In the genomic region with DNA sequence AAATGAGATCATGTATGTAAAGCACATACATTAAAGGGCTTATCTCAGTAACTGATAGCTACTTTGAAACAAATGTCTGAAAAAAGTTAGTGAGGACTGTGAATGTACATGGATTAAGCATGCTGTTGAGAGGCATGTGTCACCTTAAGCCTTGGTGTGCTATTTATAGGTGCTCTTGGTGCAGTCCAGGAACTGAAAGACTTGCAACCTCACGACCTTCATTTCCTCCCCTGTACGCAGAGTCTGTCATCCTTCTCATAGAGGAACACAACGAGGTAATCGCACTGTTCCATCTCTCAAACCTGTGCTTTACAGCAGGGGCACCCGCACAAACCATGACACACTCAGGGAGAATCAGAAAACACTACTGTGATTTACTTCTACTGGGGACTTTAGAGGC, we compare ENCODE assay signal across 8 cellular contexts.
DNase-seq lines count a peak whose midpoint lies in the region; ATAC-seq, FAIRE-seq and TF ChIP-seq lines count a peak whose summit lies in the region.

No MANE protein-coding gene starts in this region.

- TF ChIP-seq CTCF in GM12864 (IDR thresholded peaks at IDR 0.05; ENCODE audit: low read depth, low read length, missing control alignments), result no peak
- no peak for TF ChIP-seq CTCF in foreskin keratinocyte (conservative IDR thresholded peaks at IDR 0.05)

- ATAC-seq in GM19467 (IDR thresholded peaks at IDR 0.05; ENCODE audit: unreplicated experiment), result peak; percentile 99
- ATAC-seq in HG03342 (IDR thresholded peaks at IDR 0.05; ENCODE audit: unreplicated experiment), result peak; percentile 98
- peak; percentile 41 for ATAC-seq in foreskin keratinocyte

- no peak for FAIRE-seq in RCC 7860 (lab: Jason Lieb, UNC)

- H3K4me3 ChIP-seq in GM12864 (ENCODE audit: low read depth, low read length), result no peak overlapping the region

- H3K4me1 ChIP-seq in foreskin keratinocyte, result peaks cover 5% of the 10 kb centered on the region

- H3K27me3 ChIP-seq in foreskin keratinocyte, result no peaks in the 10 kb centered on the region

- no peak overlapping the region for H3K27ac ChIP-seq in foreskin keratinocyte

- peak; percentile 75 for DNase-seq in GM12864 (ENCODE audit: low read depth)
- peak in 1 of 2 donors; percentile 28 for DNase-seq in foreskin keratinocyte
- DNase-seq in activated effector memory CD4-positive, alpha-beta T cell treated with anti-CD3 and anti-CD28 coated beads, Interleukin-2, amount 50 U/mL, for 16 hours, result no peak
- DNase-seq in RCC 7860 (ENCODE audit: low spot score), result no peak
- no peak for DNase-seq in DMS79 (lab: John Stamatoyannopoulos, UW)
- DNase-seq in OCI-M2 (lab: John Stamatoyannopoulos, UW; ENCODE audit: unreplicated experiment), result no peak

Comparison
In these comparisons a context has a peak if more than half of its experiments do, and no peak if none do; other contexts are left out.
1. ATAC-seq: peak in every context shown above with its lines; median percentile 99 in GM19467; 98 in HG03342; 41 in foreskin keratinocyte.